ENCODE assay signal across 21 cellular contexts in the genomic region with DNA sequence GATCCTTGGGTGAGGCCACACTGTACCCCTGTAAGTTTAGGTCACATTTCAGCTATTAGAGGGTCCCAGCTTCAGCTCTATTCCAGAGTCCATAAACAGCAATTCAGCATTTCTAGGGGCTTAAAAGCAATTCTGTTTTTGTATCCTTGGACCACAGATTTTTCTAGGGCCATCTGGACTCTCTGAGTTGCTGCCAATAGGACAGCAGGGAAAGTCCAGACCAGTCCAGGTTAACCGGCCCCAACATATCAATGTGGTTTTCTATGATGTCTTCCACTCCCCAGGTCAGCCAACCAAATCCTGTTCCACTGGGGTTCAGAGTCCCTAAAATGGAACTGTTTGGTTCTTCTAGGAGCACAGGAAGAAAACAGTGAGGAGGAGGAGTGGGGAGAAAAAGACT.
"Had no signal": no experiment of that assay in that cellular context is flagged by ENCODE, and none has a peak within 500 bp of the region (broad histone marks: within the 10 kb centered on the region; RNA-seq: fewer than 3 reads in every experiment).

No MANE protein-coding gene starts in this region.

- ATAC-seq: effector memory CD8-positive, alpha-beta T cell; gastroesophageal sphincter; left lung; natural killer cell treated with Interleukin-12 subunit alpha and Interleukin-12 subunit beta and Interleukin-15 and Interleukin-18, amount 100 ng/mL, for 72 hours; psoas muscle; sciatic nerve; stimulated activated naive B cell treated with anti-CD40 and anti-IgM and Interleukin-4, amounts not matched to agents 10 μg/mL and 1 μg/mL and 100 μg/mL, for 72 hours; stimulated activated naive CD8-positive, alpha-beta T cell treated with anti-CD3 and anti-CD28 coated beads, Interleukin-15, amount 100 ng/mL, for 72 hours; upper lobe of right lung had no signal

- H3K9me3 Mint-ChIP-seq: dendritic cell treated with granulocyte-macrophage colony-stimulating factor and Interleukin-4, amounts not matched to agents 40 ng/mL and 50 ng/mL, for 4 days; effector memory CD8-positive, alpha-beta T cell; immature natural killer cell; memory B cell; natural killer cell treated with Interleukin-12 subunit alpha and Interleukin-12 subunit beta and Interleukin-15 and Interleukin-18, amount 100 ng/mL, for 72 hours; stimulated activated naive B cell treated with anti-CD40 and anti-IgM and Interleukin-4, amounts not matched to agents 10 μg/mL and 1 μg/mL and 100 μg/mL, for 72 hours; stimulated activated naive CD8-positive, alpha-beta T cell treated with anti-CD3 and anti-CD28 coated beads, Interleukin-15, amount 100 ng/mL, for 72 hours had no signal

- DNase-seq: effector memory CD8-positive, alpha-beta T cell; esophagus squamous epithelium; foreskin fibroblast; immature natural killer cell; left lung; midbrain; psoas muscle; retina; spleen; stimulated activated CD4-positive, alpha-beta T cell treated with anti-CD3 and anti-CD28 coated beads, Interleukin-15, amount 100 ng/mL, for 24 hours; stimulated activated CD4-positive, alpha-beta T cell treated with anti-CD3 and anti-CD28 coated beads, Interleukin-1b, Interleukin-23, amount 100 ng/mL, for 48 hours; stimulated activated CD4-positive, alpha-beta T cell treated with anti-CD3 and anti-CD28 coated beads, Interleukin-4, amount 100 ng/mL, for 24 hours; stimulated activated naive B cell treated with anti-CD40 and anti-IgM and Interleukin-4, amounts not matched to agents 10 μg/mL and 1 μg/mL and 100 μg/mL, for 72 hours; stimulated activated naive CD8-positive, alpha-beta T cell treated with anti-CD3 and anti-CD28 coated beads, Interleukin-15, amount 100 ng/mL, for 72 hours; testis; upper lobe of right lung had no signal

- H3K27ac Mint-ChIP-seq: dendritic cell treated with granulocyte-macrophage colony-stimulating factor and Interleukin-4, amounts not matched to agents 40 ng/mL and 50 ng/mL, for 4 days; effector memory CD8-positive, alpha-beta T cell; immature natural killer cell; memory B cell; natural killer cell treated with Interleukin-12 subunit alpha and Interleukin-12 subunit beta and Interleukin-15 and Interleukin-18, amount 100 ng/mL, for 72 hours; stimulated activated naive B cell treated with anti-CD40 and anti-IgM and Interleukin-4, amounts not matched to agents 10 μg/mL and 1 μg/mL and 100 μg/mL, for 72 hours had no signal

- H3K36me3 Mint-ChIP-seq: immature natural killer cell; memory B cell; natural killer cell treated with Interleukin-12 subunit alpha and Interleukin-12 subunit beta and Interleukin-15 and Interleukin-18, amount 100 ng/mL, for 72 hours; stimulated activated naive B cell treated with anti-CD40 and anti-IgM and Interleukin-4, amounts not matched to agents 10 μg/mL and 1 μg/mL and 100 μg/mL, for 72 hours had no signal

- H3K4me3 Mint-ChIP-seq: dendritic cell treated with granulocyte-macrophage colony-stimulating factor and Interleukin-4, amounts not matched to agents 40 ng/mL and 50 ng/mL, for 4 days; effector memory CD8-positive, alpha-beta T cell; immature natural killer cell; memory B cell; natural killer cell treated with Interleukin-12 subunit alpha and Interleukin-12 subunit beta and Interleukin-15 and Interleukin-18, amount 100 ng/mL, for 72 hours; stimulated activated naive B cell treated with anti-CD40 and anti-IgM and Interleukin-4, amounts not matched to agents 10 μg/mL and 1 μg/mL and 100 μg/mL, for 72 hours; stimulated activated naive CD8-positive, alpha-beta T cell treated with anti-CD3 and anti-CD28 coated beads, Interleukin-15, amount 100 ng/mL, for 72 hours had no signal
